In the genomic region with DNA sequence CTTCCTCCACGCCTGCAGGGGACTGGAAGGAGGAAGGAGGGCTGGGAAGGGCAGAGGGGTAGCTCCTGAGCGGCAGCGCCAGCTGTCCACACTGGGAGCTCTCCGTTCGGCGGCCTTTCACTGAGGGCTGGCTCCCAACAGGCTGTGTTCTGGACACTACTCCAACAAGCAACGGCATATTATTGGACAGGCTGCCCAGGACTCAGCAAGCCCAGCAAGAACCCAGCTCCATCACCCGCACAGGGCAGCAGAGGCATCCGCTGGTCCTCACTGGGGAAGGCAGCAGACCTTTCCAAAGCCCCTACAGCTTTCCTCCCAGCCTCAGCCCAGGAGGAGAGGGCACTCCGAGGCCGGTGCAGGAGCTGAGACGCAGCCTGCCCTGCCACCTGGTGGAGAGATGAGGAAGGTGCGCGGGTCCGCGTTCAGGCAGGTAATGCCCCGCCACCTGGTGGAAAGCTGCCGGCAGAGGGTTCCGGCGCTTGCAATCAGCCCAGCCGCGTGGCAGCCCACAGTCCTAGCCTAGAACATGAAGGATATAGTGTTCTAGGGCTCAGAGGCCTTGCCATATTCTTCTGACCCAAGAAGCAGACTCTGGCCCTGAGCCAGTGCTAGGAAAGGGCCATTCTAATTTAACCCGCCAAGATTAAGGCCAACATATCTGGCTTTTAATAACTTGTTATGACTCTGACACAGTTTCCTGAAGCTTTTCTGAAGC, we compare ENCODE assay signal across 1 cellular context.
TF ChIP-seq lines count a peak whose summit lies in the region.

No MANE protein-coding gene starts in this region.

TF ChIP-seq in HepG2, 621 proteins besides CTCF, POLR2A, EP300 and RAD21 (continued from another document and continues in another):
- TF ChIP-seq, protein P1, sequence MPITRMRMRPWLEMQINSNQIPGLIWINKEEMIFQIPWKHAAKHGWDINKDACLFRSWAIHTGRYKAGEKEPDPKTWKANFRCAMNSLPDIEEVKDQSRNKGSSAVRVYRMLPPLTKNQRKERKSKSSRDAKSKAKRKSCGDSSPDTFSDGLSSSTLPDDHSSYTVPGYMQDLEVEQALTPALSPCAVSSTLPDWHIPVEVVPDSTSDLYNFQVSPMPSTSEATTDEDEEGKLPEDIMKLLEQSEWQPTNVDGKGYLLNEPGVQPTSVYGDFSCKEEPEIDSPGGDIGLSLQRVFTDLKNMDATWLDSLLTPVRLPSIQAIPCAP (CRISPR knock-in tag; IDR thresholded peaks at IDR 0.05; ENCODE audit: low read depth) = no peak
- TF ChIP-seq, protein P2, sequence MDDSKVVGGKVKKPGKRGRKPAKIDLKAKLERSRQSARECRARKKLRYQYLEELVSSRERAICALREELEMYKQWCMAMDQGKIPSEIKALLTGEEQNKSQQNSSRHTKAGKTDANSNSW (CRISPR knock-in tag; IDR thresholded peaks at IDR 0.05; ENCODE audit: borderline replicate concordance) = no peak
- TF ChIP-seq ZNF207 (IDR thresholded peaks at IDR 0.05; ENCODE audit: borderline replicate concordance) (no peak), RBM22 (optimal IDR thresholded peaks at IDR 0.05; ENCODE audit: low read length) (no peak), HCFC1 (IDR thresholded peaks at IDR 0.05; ENCODE audit: low read depth, low read length) (no peak), ONECUT2 (CRISPR knock-in tag; IDR thresholded peaks at IDR 0.05) (no peak), SRF (IDR thresholded peaks at IDR 0.05; ENCODE audit: low read depth, low read length) (no peak), ZNF552 (CRISPR knock-in tag; IDR thresholded peaks at IDR 0.05; ENCODE audit: borderline replicate concordance) (no peak), ZSCAN25 (CRISPR knock-in tag; IDR thresholded peaks at IDR 0.05) (peak; percentile 77; the same call in 1 of the 2 replicates), HNRNPUL1 (IDR thresholded peaks at IDR 0.05; ENCODE audit: low read depth, low read length) (no peak), TOPORS (CRISPR knock-in tag; IDR thresholded peaks at IDR 0.05) (no peak), ZNF224 (CRISPR knock-in tag; IDR thresholded peaks at IDR 0.05) (no peak), ELF3 (CRISPR knock-in tag; IDR thresholded peaks at IDR 0.05) (no peak), ZNF296 (CRISPR knock-in tag; conservative IDR thresholded peaks at IDR 0.05) (no peak), NRL (CRISPR knock-in tag; IDR thresholded peaks at IDR 0.05; ENCODE audit: borderline replicate concordance) (no peak), ARNT2 (CRISPR knock-in tag; IDR thresholded peaks at IDR 0.05; ENCODE audit: low read depth) (peak; percentile 55; the same call in 1 of the 2 replicates), SIN3B (IDR thresholded peaks at IDR 0.05; ENCODE audit: low read length) (no peak), ATAD3A (CRISPR knock-in tag; IDR thresholded peaks at IDR 0.05) (no peak), LCORL (IDR thresholded peaks at IDR 0.05) (no peak), LCORL (CRISPR knock-in tag; IDR thresholded peaks at IDR 0.05) (peak; percentile 35; the same call in 1 of the 2 replicates), NR2F6 (IDR thresholded peaks at IDR 0.05) (no peak), NR2F6 (CRISPR knock-in tag; IDR thresholded peaks at IDR 0.05) (peak; percentile 36; the same call in 1 of the 2 replicates), WIZ (CRISPR knock-in tag; IDR thresholded peaks at IDR 0.05) (no peak), ETV5 (CRISPR knock-in tag; IDR thresholded peaks at IDR 0.05; ENCODE audit: borderline replicate concordance) (peak; percentile 65), SALL2 (CRISPR knock-in tag; IDR thresholded peaks at IDR 0.05) (peak; percentile 39; the same call in 1 of the 2 replicates), ZNF678 (CRISPR knock-in tag; IDR thresholded peaks at IDR 0.05) (no peak), ZNF619 (CRISPR knock-in tag; IDR thresholded peaks at IDR 0.05) (peak; percentile 83; the same call in 1 of the 2 replicates)
- TF ChIP-seq, protein P3, sequence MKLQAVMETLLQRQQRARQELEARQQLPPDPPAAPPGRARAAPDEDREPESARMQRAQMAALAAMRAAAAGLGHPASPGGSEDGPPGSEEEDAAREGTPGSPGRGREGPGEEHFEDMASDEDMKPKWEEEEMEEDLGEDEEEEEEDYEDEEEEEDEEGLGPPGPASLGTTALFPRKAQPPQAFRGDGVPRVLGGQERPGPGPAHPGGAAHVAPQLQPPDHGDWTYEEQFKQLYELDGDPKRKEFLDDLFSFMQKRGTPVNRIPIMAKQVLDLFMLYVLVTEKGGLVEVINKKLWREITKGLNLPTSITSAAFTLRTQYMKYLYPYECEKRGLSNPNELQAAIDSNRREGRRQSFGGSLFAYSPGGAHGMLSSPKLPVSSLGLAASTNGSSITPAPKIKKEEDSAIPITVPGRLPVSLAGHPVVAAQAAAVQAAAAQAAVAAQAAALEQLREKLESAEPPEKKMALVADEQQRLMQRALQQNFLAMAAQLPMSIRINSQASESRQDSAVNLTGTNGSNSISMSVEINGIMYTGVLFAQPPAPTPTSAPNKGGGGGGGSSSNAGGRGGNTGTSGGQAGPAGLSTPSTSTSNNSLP (IDR thresholded peaks at IDR 0.05; ENCODE audit: low read depth, low read length) = peak; percentile 53; the same call in 1 of the 2 replicates
- TF ChIP-seq, protein P4, sequence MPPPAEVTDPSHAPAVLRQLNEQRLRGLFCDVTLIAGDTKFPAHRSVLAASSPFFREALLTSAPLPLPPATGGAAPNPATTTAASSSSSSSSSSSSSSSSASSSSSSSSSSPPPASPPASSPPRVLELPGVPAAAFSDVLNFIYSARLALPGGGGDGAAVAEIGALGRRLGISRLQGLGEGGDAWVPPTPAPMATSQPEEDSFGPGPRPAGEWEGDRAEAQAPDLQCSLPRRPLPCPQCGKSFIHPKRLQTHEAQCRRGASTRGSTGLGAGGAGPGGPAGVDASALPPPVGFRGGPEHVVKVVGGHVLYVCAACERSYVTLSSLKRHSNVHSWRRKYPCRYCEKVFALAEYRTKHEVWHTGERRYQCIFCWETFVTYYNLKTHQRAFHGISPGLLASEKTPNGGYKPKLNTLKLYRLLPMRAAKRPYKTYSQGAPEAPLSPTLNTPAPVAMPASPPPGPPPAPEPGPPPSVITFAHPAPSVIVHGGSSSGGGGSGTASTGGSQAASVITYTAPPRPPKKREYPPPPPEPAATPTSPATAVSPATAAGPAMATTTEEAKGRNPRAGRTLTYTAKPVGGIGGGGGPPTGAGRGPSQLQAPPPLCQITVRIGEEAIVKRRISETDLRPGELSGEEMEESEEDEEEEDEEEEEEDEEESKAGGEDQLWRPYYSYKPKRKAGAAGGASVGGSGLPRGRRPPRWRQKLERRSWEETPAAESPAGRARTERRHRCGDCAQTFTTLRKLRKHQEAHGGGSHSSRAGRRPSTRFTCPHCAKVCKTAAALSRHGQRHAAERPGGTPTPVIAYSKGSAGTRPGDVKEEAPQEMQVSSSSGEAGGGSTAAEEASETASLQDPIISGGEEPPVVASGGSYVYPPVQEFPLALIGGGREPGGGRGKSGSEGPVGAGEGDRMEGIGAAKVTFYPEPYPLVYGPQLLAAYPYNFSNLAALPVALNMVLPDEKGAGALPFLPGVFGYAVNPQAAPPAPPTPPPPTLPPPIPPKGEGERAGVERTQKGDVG (CRISPR knock-in tag; IDR thresholded peaks at IDR 0.05; ENCODE audit: borderline replicate concordance) = no peak
- TF ChIP-seq, protein P5, sequence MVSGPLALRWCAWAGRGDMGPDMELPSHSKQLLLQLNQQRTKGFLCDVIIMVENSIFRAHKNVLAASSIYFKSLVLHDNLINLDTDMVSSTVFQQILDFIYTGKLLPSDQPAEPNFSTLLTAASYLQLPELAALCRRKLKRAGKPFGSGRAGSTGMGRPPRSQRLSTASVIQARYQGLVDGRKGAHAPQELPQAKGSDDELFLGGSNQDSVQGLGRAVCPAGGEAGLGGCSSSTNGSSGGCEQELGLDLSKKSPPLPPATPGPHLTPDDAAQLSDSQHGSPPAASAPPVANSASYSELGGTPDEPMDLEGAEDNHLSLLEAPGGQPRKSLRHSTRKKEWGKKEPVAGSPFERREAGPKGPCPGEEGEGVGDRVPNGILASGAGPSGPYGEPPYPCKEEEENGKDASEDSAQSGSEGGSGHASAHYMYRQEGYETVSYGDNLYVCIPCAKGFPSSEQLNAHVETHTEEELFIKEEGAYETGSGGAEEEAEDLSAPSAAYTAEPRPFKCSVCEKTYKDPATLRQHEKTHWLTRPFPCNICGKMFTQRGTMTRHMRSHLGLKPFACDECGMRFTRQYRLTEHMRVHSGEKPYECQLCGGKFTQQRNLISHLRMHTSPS (CRISPR knock-in tag; IDR thresholded peaks at IDR 0.05; ENCODE audit: low read depth) = no peak
- TF ChIP-seq, protein P6, sequence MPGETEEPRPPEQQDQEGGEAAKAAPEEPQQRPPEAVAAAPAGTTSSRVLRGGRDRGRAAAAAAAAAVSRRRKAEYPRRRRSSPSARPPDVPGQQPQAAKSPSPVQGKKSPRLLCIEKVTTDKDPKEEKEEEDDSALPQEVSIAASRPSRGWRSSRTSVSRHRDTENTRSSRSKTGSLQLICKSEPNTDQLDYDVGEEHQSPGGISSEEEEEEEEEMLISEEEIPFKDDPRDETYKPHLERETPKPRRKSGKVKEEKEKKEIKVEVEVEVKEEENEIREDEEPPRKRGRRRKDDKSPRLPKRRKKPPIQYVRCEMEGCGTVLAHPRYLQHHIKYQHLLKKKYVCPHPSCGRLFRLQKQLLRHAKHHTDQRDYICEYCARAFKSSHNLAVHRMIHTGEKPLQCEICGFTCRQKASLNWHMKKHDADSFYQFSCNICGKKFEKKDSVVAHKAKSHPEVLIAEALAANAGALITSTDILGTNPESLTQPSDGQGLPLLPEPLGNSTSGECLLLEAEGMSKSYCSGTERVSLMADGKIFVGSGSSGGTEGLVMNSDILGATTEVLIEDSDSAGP (CRISPR knock-in tag; IDR thresholded peaks at IDR 0.05; ENCODE audit: borderline replicate concordance) = peak; percentile 80
- TF ChIP-seq, protein P7, sequence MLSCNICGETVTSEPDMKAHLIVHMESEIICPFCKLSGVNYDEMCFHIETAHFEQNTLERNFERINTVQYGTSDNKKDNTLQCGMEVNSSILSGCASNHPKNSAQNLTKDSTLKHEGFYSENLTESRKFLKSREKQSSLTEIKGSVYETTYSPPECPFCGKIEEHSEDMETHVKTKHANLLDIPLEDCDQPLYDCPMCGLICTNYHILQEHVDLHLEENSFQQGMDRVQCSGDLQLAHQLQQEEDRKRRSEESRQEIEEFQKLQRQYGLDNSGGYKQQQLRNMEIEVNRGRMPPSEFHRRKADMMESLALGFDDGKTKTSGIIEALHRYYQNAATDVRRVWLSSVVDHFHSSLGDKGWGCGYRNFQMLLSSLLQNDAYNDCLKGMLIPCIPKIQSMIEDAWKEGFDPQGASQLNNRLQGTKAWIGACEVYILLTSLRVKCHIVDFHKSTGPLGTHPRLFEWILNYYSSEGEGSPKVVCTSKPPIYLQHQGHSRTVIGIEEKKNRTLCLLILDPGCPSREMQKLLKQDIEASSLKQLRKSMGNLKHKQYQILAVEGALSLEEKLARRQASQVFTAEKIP (CRISPR knock-in tag; IDR thresholded peaks at IDR 0.05; ENCODE audit: borderline replicate concordance) = no peak
- TF ChIP-seq, protein P8, sequence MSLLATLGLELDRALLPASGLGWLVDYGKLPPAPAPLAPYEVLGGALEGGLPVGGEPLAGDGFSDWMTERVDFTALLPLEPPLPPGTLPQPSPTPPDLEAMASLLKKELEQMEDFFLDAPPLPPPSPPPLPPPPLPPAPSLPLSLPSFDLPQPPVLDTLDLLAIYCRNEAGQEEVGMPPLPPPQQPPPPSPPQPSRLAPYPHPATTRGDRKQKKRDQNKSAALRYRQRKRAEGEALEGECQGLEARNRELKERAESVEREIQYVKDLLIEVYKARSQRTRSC (CRISPR knock-in tag; IDR thresholded peaks at IDR 0.05; ENCODE audit: low read depth) = no peak
- TF ChIP-seq, protein P9, sequence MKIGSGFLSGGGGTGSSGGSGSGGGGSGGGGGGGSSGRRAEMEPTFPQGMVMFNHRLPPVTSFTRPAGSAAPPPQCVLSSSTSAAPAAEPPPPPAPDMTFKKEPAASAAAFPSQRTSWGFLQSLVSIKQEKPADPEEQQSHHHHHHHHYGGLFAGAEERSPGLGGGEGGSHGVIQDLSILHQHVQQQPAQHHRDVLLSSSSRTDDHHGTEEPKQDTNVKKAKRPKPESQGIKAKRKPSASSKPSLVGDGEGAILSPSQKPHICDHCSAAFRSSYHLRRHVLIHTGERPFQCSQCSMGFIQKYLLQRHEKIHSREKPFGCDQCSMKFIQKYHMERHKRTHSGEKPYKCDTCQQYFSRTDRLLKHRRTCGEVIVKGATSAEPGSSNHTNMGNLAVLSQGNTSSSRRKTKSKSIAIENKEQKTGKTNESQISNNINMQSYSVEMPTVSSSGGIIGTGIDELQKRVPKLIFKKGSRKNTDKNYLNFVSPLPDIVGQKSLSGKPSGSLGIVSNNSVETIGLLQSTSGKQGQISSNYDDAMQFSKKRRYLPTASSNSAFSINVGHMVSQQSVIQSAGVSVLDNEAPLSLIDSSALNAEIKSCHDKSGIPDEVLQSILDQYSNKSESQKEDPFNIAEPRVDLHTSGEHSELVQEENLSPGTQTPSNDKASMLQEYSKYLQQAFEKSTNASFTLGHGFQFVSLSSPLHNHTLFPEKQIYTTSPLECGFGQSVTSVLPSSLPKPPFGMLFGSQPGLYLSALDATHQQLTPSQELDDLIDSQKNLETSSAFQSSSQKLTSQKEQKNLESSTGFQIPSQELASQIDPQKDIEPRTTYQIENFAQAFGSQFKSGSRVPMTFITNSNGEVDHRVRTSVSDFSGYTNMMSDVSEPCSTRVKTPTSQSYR (CRISPR knock-in tag; IDR thresholded peaks at IDR 0.05; ENCODE audit: borderline replicate concordance) = no peak
